Comparison of ENCODE assay signal across 9 cellular contexts in genomic region chr2:65193446-65193845, GRCh38.
"Had no signal": no experiment of that assay in that cellular context is flagged by ENCODE, and none has a peak within 500 bp of the region (broad histone marks: within the 10 kb centered on the region; RNA-seq: fewer than 3 reads in every experiment).

No MANE protein-coding gene starts in this region.

- ATAC-seq: HCT116 had no signal

- H3K4me1 ChIP-seq: HAP-1 had no signal

- FAIRE-seq: HTR-8/SVneo had no signal

- H3K9me3 ChIP-seq: HAP-1 had no signal

- H3K4me3 ChIP-seq: GM23248, HAP-1 had no signal

- H3K27ac ChIP-seq: GM23248 had no signal

- H3K36me3 ChIP-seq: HAP-1 had no signal

- DNase-seq: GM23248, GOT3, H7, HFFc6, IMR-90, KBM-7 had no signal
